8 cellular contexts compared by ENCODE assay signal in genomic region chr19:750640-751423, GRCh38. TPM values are rescaled to one million over a fixed set of nuclear protein-coding genes. Genes with fewer than 3 reads are reported as not detected.
DNase-seq lines count a peak whose midpoint lies in the region.

MISP (plus strand) TSS chr19:751112; CDS start chr19:756947, 5,835 bp downstream.

- H3K4me1 ChIP-seq in adipocyte (ENCODE audit: control insufficient read depth, insufficient read depth, low read length) (peaks cover 21% of the 10 kb centered on the region), mesodermal cell (ENCODE audit: control insufficient read depth, insufficient read depth, low read length, poor library complexity, severe bottlenecking) (peaks cover 10% of the 10 kb centered on the region)

- no peaks in the 10 kb centered on the region for H3K36me3 ChIP-seq in adipocyte (ENCODE audit: control insufficient read depth, insufficient read depth, low read length, severe bottlenecking)
- no peaks in the 10 kb centered on the region for H3K36me3 ChIP-seq in mesodermal cell (ENCODE audit: control insufficient read depth, insufficient read depth, low read length)

- H3K4me3 ChIP-seq in adipocyte (ENCODE audit: low read length) = no peak within 1 kb of the TSS
- H3K4me3 ChIP-seq in mesodermal cell (ENCODE audit: extremely low read depth, insufficient read depth, low read length, poor library complexity, severe bottlenecking) = no peak within 1 kb of the TSS

- H3K27me3 ChIP-seq in adipocyte (replicated peaks; ENCODE audit: control insufficient read depth, insufficient read depth, low read length) = no peaks in the 10 kb centered on the region

- H3K9me3 ChIP-seq in adipocyte (ENCODE audit: control insufficient read depth, low read length) = peaks cover 7% of the 10 kb centered on the region
- H3K9me3 ChIP-seq in mesodermal cell (ENCODE audit: control insufficient read depth, low read length) = peaks cover 13% of the 10 kb centered on the region

- DNase-seq in COLO668 (lab: John Stamatoyannopoulos, UW; ENCODE audit: unreplicated experiment) = peak; percentile 95
- peak; percentile 41 for DNase-seq in NCI-H2081 treated with DMSO at 0.1 percent for 48 hours (lab: John Stamatoyannopoulos, UW)
- DNase-seq in adipocyte (ENCODE audit: low read depth) = no peak
- no peak for DNase-seq in activated CD4-positive, alpha-beta T cell treated with anti-CD3 and anti-CD28 coated beads, Interleukin-2, amount 50 U/mL, for 48 hours
- no peak for DNase-seq in NCI-H446 (lab: John Stamatoyannopoulos, UW)
- no peak for DNase-seq in activated CD4-positive, alpha-beta T cell treated with anti-CD3 and anti-CD28 coated beads for 48 hours
- no peak for DNase-seq in activated CD4-positive, CD25-positive, alpha-beta regulatory T cell (lab: John Stamatoyannopoulos, UW)

- H3K27ac ChIP-seq in mesodermal cell (ENCODE audit: low read depth, low read length, severe bottlenecking) = peak within 1 kb of the TSS; percentile 36

- peak within 1 kb of the TSS; percentile 64 for H3K9ac ChIP-seq in adipocyte (ENCODE audit: low read length)

- WGBS in mesodermal cell (ENCODE audit: insufficient coverage in 2 of 2), 2 experiments = 91 to 96% methylated on average over 26 to 30 of the region's 31 CpGs

RNA-seq across cellular contexts. Expression of gene MISP, which starts in this region (rescaled TPM):
- 0.37 TPM for polyA plus RNA-seq in mesodermal cell (2013, experiment 1 of 2)
- polyA plus RNA-seq in mesodermal cell (2013, experiment 2 of 2) = 0.15 TPM

Comparison
In these comparisons a context has a peak if more than half of its experiments do, and no peak if none do; other contexts are left out.
1. DNase-seq: peak in COLO668 (single experiment) and NCI-H2081 treated with DMSO at 0.1 percent for 48 hours (single experiment); none in adipocyte (single experiment), activated CD4-positive, alpha-beta T cell treated with anti-CD3 and anti-CD28 coated beads, Interleukin-2, amount 50 U/mL, for 48 hours (0 of 2), NCI-H446 (0 of 2), activated CD4-positive, alpha-beta T cell treated with anti-CD3 and anti-CD28 coated beads for 48 hours (single experiment) and activated CD4-positive, CD25-positive, alpha-beta regulatory T cell (0 of 4).